Comparison of ENCODE assay signal across 20 cellular contexts in the genomic region with DNA sequence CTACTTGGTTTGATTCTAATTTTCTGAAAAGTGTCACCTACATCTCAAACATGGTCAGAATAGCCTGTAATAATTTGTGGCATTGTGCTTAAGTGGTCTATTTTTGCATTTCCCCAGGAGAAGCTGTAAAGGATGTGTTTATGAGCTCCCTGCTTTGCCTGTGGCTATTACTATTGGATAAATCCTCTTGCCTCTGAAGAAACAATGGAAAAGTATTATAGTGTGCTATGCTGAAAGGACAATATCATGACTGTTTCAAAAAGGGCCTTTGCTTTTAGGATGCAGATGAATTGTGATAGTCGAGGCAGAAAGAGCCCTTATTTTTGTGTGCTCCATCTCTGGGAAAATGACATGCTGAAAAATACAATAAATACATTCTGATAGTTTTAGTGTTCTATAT.
DNase-seq lines count a peak whose midpoint lies in the region; ATAC-seq and TF ChIP-seq lines count a peak whose summit lies in the region.
"Had no signal": no experiment of that assay in that cellular context is flagged by ENCODE, and none has a peak within 500 bp of the region (broad histone marks: within the 10 kb centered on the region; RNA-seq: fewer than 3 reads in every experiment).

No MANE protein-coding gene starts in this region.

- no peaks in the 10 kb centered on the region for H3K27me3 ChIP-seq in cardiac muscle cell
- no peaks in the 10 kb centered on the region for H3K27me3 ChIP-seq in right cardiac atrium (ENCODE audit: control insufficient read depth, insufficient read depth)
- no peaks in the 10 kb centered on the region for H3K27me3 ChIP-seq in dorsolateral prefrontal cortex

- H3K4me3 Mint-ChIP-seq in neural crest cell = no peak overlapping the region
- H3K4me3 Mint-ChIP-seq: CD8-positive, alpha-beta T cell had no signal

- peaks cover 8% of the 10 kb centered on the region for H3K9me3 Mint-ChIP-seq in neural crest cell
- H3K9me3 Mint-ChIP-seq: CD8-positive, alpha-beta T cell had no signal

- in situ Hi-C loops in GM13977 (cut with MboI; ENCODE audit: low pct_unique_long_range_greater_than_20kb, low sequenced_read_pairs, unreplicated experiment) = no loop called here

- no peaks in the 10 kb centered on the region for H3K36me3 ChIP-seq in cardiac muscle cell

- peak overlapping the region; percentile 51 for H3K27ac Mint-ChIP-seq in neural crest cell (ENCODE audit: unreplicated experiment)
- H3K27ac Mint-ChIP-seq: CD8-positive, alpha-beta T cell had no signal

- H3K4me1 Mint-ChIP-seq in neural crest cell = peaks cover 21% of the 10 kb centered on the region

- H3K36me3 Mint-ChIP-seq in neural crest cell (ENCODE audit: low read depth) = no peaks in the 10 kb centered on the region
- H3K36me3 Mint-ChIP-seq: CD8-positive, alpha-beta T cell had no signal

- intact Hi-C loops in right cardiac atrium (cut with DNase I) (no loop called here), dorsolateral prefrontal cortex (cut with DNase I) (no loop called here)

- H3K9me3 ChIP-seq in cardiac muscle cell (ENCODE audit: low read depth) (no peaks in the 10 kb centered on the region), right cardiac atrium (ENCODE audit: control insufficient read depth, low read length) (no peaks in the 10 kb centered on the region)

- no peaks in the 10 kb centered on the region for H3K27me3 Mint-ChIP-seq in neural crest cell (ENCODE audit: low read depth)

- H3K4me3 ChIP-seq in cardiac muscle cell (no peak overlapping the region), right cardiac atrium (ENCODE audit: low read length) (no peak overlapping the region), dorsolateral prefrontal cortex (no peak overlapping the region)

- ATAC-seq in right cardiac atrium = no peak
- ATAC-seq in GM21528 (IDR thresholded peaks at IDR 0.05; ENCODE audit: low FRiP score, unreplicated experiment) = no peak
- ATAC-seq in HG03159 (IDR thresholded peaks at IDR 0.05; ENCODE audit: unreplicated experiment) = no peak
- ATAC-seq: CD8-positive, alpha-beta T cell had no signal

- H3K4me1 ChIP-seq in cardiac muscle cell (ENCODE audit: low read depth) = no peaks in the 10 kb centered on the region
- no peaks in the 10 kb centered on the region for H3K4me1 ChIP-seq in right cardiac atrium (ENCODE audit: control insufficient read depth, insufficient read depth, low read length)

- TF ChIP-seq CTCF in cardiac muscle cell (IDR thresholded peaks at IDR 0.05; ENCODE audit: low read depth, low read length) = no peak
- TF ChIP-seq CTCF in dorsolateral prefrontal cortex (IDR thresholded peaks at IDR 0.05 in 54 of 56, conservative IDR thresholded peaks at IDR 0.05 in 2 of 56; ENCODE audit: low read depth in 1 of 56, partially characterized antibody in 56 of 56) = no peak
- no peak for TF ChIP-seq CTCF in neural crest cell (conservative IDR thresholded peaks at IDR 0.05)
- TF ChIP-seq CTCF in GM13977 (IDR thresholded peaks at IDR 0.05; ENCODE audit: extremely low read depth, insufficient read depth, missing control alignments) = no peak

- H3K27ac ChIP-seq in cardiac muscle cell (peak overlapping the region; percentile 16), right cardiac atrium (ENCODE audit: low read length) (no peak overlapping the region), dorsolateral prefrontal cortex (peak overlapping the region; percentile 31 to 99 (median 92))

- no peak for DNase-seq in cardiac muscle cell (ENCODE audit: low read depth in 1 of 2, low spot score in 1 of 2)
- DNase-seq in right cardiac atrium = no peak
- DNase-seq in dorsolateral prefrontal cortex = no peak
- no peak for DNase-seq in neural crest cell (ENCODE audit: low read depth, low spot score)
- DNase-seq in GM13977 (ENCODE audit: low spot score) = no peak
- no peak for DNase-seq in kidney tubule cell (ENCODE audit: low spot score)
- DNase-seq: 8988T; CD8-positive, alpha-beta T cell; GF-D8; H7; Kasumi-1; MM.1S; NCI-H1105; NCI-H1694 treated with DMSO at 0.1 percent for 48 hours; NCI-H2107; NCI-H748 treated with DMSO at 0.1 percent for 48 hours; OCI-M1; RPMI8226 had no signal

- WGBS in right cardiac atrium = 69% methylated on average over 1 of the region's 1 CpG
